10 cellular contexts compared by ENCODE assay signal in the genomic region with DNA sequence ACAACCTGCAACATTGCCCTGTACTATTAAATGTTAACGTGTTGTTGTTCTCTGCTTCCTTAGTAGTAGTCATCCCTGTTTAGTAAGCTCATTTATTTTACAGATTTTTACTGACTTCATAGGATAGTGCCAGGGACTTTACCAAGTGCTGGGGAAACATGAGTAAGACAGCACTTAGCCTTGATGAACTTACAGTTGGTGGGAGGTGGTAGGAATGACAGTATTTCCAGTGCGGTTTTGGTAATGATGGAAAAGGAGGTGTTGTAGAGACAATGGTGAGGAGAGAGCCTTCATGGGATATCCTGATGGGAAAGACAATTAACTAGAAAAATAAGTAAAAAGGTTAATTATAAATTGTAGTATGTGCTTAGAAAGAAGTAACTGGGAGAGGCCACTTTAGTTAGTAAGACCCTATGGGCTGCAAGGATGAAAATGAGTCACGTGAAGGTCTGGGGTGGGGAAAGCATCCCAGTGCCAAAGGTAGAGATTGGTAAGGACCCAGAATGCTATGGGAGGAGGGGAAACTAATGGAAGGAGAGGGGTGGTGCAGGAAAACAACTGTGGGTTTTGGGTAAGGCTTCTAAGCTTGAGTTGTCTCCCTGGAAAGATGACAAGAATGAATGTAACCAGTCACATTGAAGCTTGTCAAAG. TPM values are rescaled to one million over a fixed set of nuclear protein-coding genes. Genes with fewer than 3 reads are reported as not detected.
DNase-seq lines count a peak whose midpoint lies in the region; ATAC-seq, FAIRE-seq and TF ChIP-seq lines count a peak whose summit lies in the region.
"Had no signal": no experiment of that assay in that cellular context is flagged by ENCODE, and none has a peak within 500 bp of the region (broad histone marks: within the 10 kb centered on the region; RNA-seq: fewer than 3 reads in every experiment).

No MANE protein-coding gene starts in this region.

- H3K27ac ChIP-seq in left ventricle myocardium inferior (replicated peaks) (no peak overlapping the region), HepG2 (ENCODE audit: extremely low read length, insufficient read depth, low read length) (no peak overlapping the region), aorta (ENCODE audit: low read depth in 1 of 2, low read length in 2 of 2) (no peak overlapping the region)

- no peak for FAIRE-seq in HepG2 (lab: Jason Lieb, UNC)
- FAIRE-seq: colon had no signal

- TF ChIP-seq POLR2A in HepG2 (IDR thresholded peaks at IDR 0.05; ENCODE audit: insufficient read depth in 1 of 2, low read depth in 2 of 2, low read length in 2 of 2): no peak

- H3K36me3 ChIP-seq in left ventricle myocardium inferior: no peaks in the 10 kb centered on the region
- H3K36me3 ChIP-seq in HepG2 (replicated peaks in 1 of 2; ENCODE audit: control insufficient read depth in 1 of 2, insufficient read depth in 2 of 2, low read length in 2 of 2): no peaks in the 10 kb centered on the region
- no peaks in the 10 kb centered on the region for H3K36me3 ChIP-seq in aorta (ENCODE audit: control insufficient read depth in 1 of 2, insufficient read depth in 2 of 2, low read length in 1 of 2)

- H3K4me3 ChIP-seq in left ventricle myocardium inferior (peak overlapping the region; percentile 84), WI38 (ENCODE audit: low read depth, low read length) (peak overlapping the region; percentile 96), HepG2 (replicated peaks in 1 of 3; ENCODE audit: insufficient read depth in 1 of 3, low read depth in 2 of 3, low read length in 3 of 3) (peak overlapping the region; percentile 79 to 98 (median 83)), aorta (ENCODE audit: low read length in 2 of 2) (peak overlapping the region; percentile 48 to 94)

- DNase-seq in left ventricle myocardium inferior (no peak), left ventricle myocardium superior (no peak), HepG2 (ENCODE audit: low spot score) (no peak), aorta (no peak), GM10266 (ENCODE audit: extremely low spot score) (no peak), D341Med (ENCODE audit: low spot score) (no peak)
- no peak for DNase-seq in stimulated activated CD4-positive, alpha-beta T cell treated with anti-CD3 and anti-CD28 coated beads, Interleukin-2, amount 100 ng/mL, for 24 hours
- DNase-seq: NCI-H187 had no signal

- H4K20me1 ChIP-seq in HepG2 (ENCODE audit: insufficient read depth, low read length): peaks cover 57% of the 10 kb centered on the region

- WGBS in HepG2 (ENCODE audit: low lambda C conversion rate): 3% methylated on average over 3 of the region's 3 CpGs
- 5 to 6% methylated on average over 3 of the region's 3 CpGs for WGBS in aorta, 2 donors

- TF ChIP-seq RAD21 in HepG2 (CRISPR knock-in tag; IDR thresholded peaks at IDR 0.05): no peak

- CTCF ChIA-PET in HepG2 (lab: Yijun Ruan, JAX; ENCODE audit: low intra/inter-chr PET ratio, low total read pairs): no interaction called here

- in situ Hi-C loops in HepG2 (cut with HindIII; ENCODE audit: extremely low pct_ligation_motif_present, low pct_unique_long_range_greater_than_20kb): no loop called here

- POLR2A ChIA-PET in HepG2 (lab: Yijun Ruan, JAX): no interaction called here

- no peak for TF ChIP-seq EP300 in HepG2 (IDR thresholded peaks at IDR 0.05; ENCODE audit: low read depth in 2 of 2, low read length in 2 of 2)
- no peak for TF ChIP-seq EP300 in HepG2 (CRISPR knock-in tag; IDR thresholded peaks at IDR 0.05; ENCODE audit: borderline replicate concordance)

- H3K79me2 ChIP-seq in HepG2 (ENCODE audit: insufficient read depth, low read length): peaks cover 69% of the 10 kb centered on the region

- no peaks in the 10 kb centered on the region for H3K27me3 ChIP-seq in left ventricle myocardium inferior (ENCODE audit: low read depth)
- H3K27me3 ChIP-seq in HepG2 (ENCODE audit: control insufficient read depth in 1 of 2, insufficient read depth in 2 of 2, low read length in 2 of 2): no peaks in the 10 kb centered on the region; a peak in 1 of 5 replicates
- no peaks in the 10 kb centered on the region for H3K27me3 ChIP-seq in aorta (ENCODE audit: control insufficient read depth in 1 of 2, insufficient read depth in 2 of 2, low read length in 1 of 2)

- no peaks in the 10 kb centered on the region for H3K9me3 ChIP-seq in left ventricle myocardium inferior (replicated peaks)
- H3K9me3 ChIP-seq in HepG2 (ENCODE audit: low read length): no peaks in the 10 kb centered on the region
- no peaks in the 10 kb centered on the region for H3K9me3 ChIP-seq in aorta (ENCODE audit: control insufficient read depth, low read length)

- H3K4me2 ChIP-seq in HepG2 (ENCODE audit: low read depth, low read length): peak overlapping the region; percentile 84

- H2AFZ ChIP-seq in HepG2 (ENCODE audit: low read length): no peak overlapping the region

- peak overlapping the region; percentile 96 for H3K9ac ChIP-seq in HepG2 (ENCODE audit: insufficient read depth, low read depth, low read length)

- TF ChIP-seq CTCF in left ventricle myocardium inferior (IDR thresholded peaks at IDR 0.05; ENCODE audit: borderline replicate concordance) (no peak), WI38 (IDR thresholded peaks at IDR 0.05; ENCODE audit: low read depth, low read length) (no peak), HepG2 (CRISPR knock-in tag; IDR thresholded peaks at IDR 0.05) (no peak), GM10266 (IDR thresholded peaks at IDR 0.05; ENCODE audit: control insufficient read depth, insufficient read depth, low read depth, missing control alignments) (no peak)

- no TSS peak for BruUV-seq in HepG2 (replicated peaks; lab: Mats Ljungman, UMichigan)

- ATAC-seq in left ventricle myocardium superior: no peak
- ATAC-seq in HepG2: no peak
- ATAC-seq in aorta (ENCODE audit: low FRiP score): no peak

- H3K4me1 ChIP-seq in left ventricle myocardium inferior (peaks cover 66% of the 10 kb centered on the region), HepG2 (ENCODE audit: insufficient read depth, low read length) (peaks cover 30% of the 10 kb centered on the region), aorta (ENCODE audit: control insufficient read depth in 1 of 2, insufficient read depth in 2 of 2, low read length in 2 of 2) (peaks cover 2 to 6% of the 10 kb centered on the region in 2 donors)

- intact Hi-C loops in left ventricle myocardium inferior (cut with micrococcal nuclease): no loop called here
- intact Hi-C loops in left ventricle myocardium superior (cut with micrococcal nuclease): no loop called here
- intact Hi-C loops in HepG2 (cut with micrococcal nuclease; ENCODE audit: unreplicated experiment): loop anchor here (5.0 kb wide), 1 partner anchor 94 kb away; the partner anchor contains the start of gene ZMPSTE24
- intact Hi-C loops in aorta (cut with DNase I): loop anchor here (5.0 kb wide), 2 partner anchors 94 to 99 kb away; partner anchors contain the start of gene ZMPSTE24 (in 1 of the 2)

TF ChIP-seq in HepG2, 621 proteins besides CTCF, POLR2A, EP300 and RAD21 (continues in another document):
- TF ChIP-seq, protein P1, sequence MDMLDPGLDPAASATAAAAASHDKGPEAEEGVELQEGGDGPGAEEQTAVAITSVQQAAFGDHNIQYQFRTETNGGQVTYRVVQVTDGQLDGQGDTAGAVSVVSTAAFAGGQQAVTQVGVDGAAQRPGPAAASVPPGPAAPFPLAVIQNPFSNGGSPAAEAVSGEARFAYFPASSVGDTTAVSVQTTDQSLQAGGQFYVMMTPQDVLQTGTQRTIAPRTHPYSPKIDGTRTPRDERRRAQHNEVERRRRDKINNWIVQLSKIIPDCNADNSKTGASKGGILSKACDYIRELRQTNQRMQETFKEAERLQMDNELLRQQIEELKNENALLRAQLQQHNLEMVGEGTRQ (IDR thresholded peaks at IDR 0.05; ENCODE audit: low read depth, low read length): no peak
- TF ChIP-seq, protein P1 (CRISPR knock-in tag; IDR thresholded peaks at IDR 0.05; ENCODE audit: borderline replicate concordance): peak; percentile 58; the same call in 1 of the 2 replicates
- TF ChIP-seq GATA4 (IDR thresholded peaks at IDR 0.05; ENCODE audit: borderline replicate concordance, low read depth): no peak
- TF ChIP-seq PAF1 (CRISPR knock-in tag; IDR thresholded peaks at IDR 0.05): no peak
- TF ChIP-seq LCORL (IDR thresholded peaks at IDR 0.05): no peak
- 0 out of 2 replicates have a peak, but pooled peaks have one; percentile 26 for TF ChIP-seq LCORL (CRISPR knock-in tag; IDR thresholded peaks at IDR 0.05)

RNA-seq across cellular contexts. Expression of gene RLF, which starts 1.7 kb away (rescaled TPM):
- total RNA-seq in left ventricle myocardium inferior (13.2 TPM), left ventricle myocardium superior (13.4 TPM), HepG2 (2016; rRNA removed; fragmentation: Illumina TruSeq; extraction: Trizol) (15.7 and 27.2 TPM in 2 replicates), aorta (10 to 100 TPM; 20.0 to 25.1 TPM)
- total RNA-seq in HepG2 (2016; cell fraction: cytosol; rRNA removed; fragmentation: Illumina TruSeq; extraction: Trizol; ENCODE audit: low read depth): 4.8 and 5.3 TPM in 2 replicates
- total RNA-seq in HepG2 (2016; cell fraction: insoluble cytoplasmic fraction; rRNA removed; fragmentation: Illumina TruSeq; extraction: Trizol): 15.7 and 25.8 TPM in 2 replicates
- total RNA-seq in HepG2 (2016; cell fraction: membrane; rRNA removed; fragmentation: Illumina TruSeq; extraction: Trizol): 5.3 and 6.4 TPM in 2 replicates
- 18.0 and 19.4 TPM in 2 replicates for total RNA-seq in HepG2 (2016; cell fraction: nucleus; rRNA removed; fragmentation: Illumina TruSeq; extraction: Trizol)
- polyA plus RNA-seq in HepG2 (2011; rRNA removed) (7.0 and 9.0 TPM in 2 replicates), aorta (1 to 10 TPM; 3.1 to 5.9 TPM)
- polyA plus RNA-seq in HepG2 (2011; cell fraction: cytosol; rRNA removed): 3.0 and 5.4 TPM in 2 replicates
- polyA plus RNA-seq in HepG2 (2011; cell fraction: nucleus; rRNA removed): 6.5 and 6.6 TPM in 2 replicates
- polyA plus RNA-seq in HepG2 (2012): 10.2 and 11.1 TPM in 2 replicates
- polyA plus RNA-seq in HepG2 (2016; cell fraction: cytosol; fragmentation: Illumina TruSeq; extraction: Trizol; ENCODE audit: low read depth): 0.23 TPM in 2 replicates
- 9.7 and 9.9 TPM in 2 replicates for polyA plus RNA-seq in HepG2 (2016; cell fraction: insoluble cytoplasmic fraction; fragmentation: Illumina TruSeq; extraction: Trizol; ENCODE audit: low read depth)
- polyA plus RNA-seq in HepG2 (2016; cell fraction: membrane; fragmentation: Illumina TruSeq; extraction: Trizol; ENCODE audit: low read depth): 0.85 and 0.98 TPM in 2 replicates
- 14.6 TPM in 2 replicates for polyA plus RNA-seq in HepG2 (2016; cell fraction: nucleus; fragmentation: Illumina TruSeq; extraction: Trizol; ENCODE audit: insufficient read depth, low read depth)
- 5.4 and 7.5 TPM in 2 replicates for polyA minus RNA-seq in HepG2 (2011; rRNA and poly(A)+ RNA removed; ENCODE audit: low replicate concordance)
- 16.5 and 19.7 TPM in 2 replicates for polyA minus RNA-seq in HepG2 (2011; cell fraction: cytosol; rRNA and poly(A)+ RNA removed)
- polyA minus RNA-seq in HepG2 (2011; cell fraction: nucleus; rRNA and poly(A)+ RNA removed): 32.4 and 33.8 TPM in 2 replicates

Comparison
In these comparisons a context has a peak if more than half of its experiments do, and no peak if none do; other contexts are left out.
1. intact Hi-C loops: an anchor here in HepG2 (5.0 kb wide) and aorta (5.0 kb wide); none called in left ventricle myocardium inferior and left ventricle myocardium superior.